In genomic region chrX:153379971-153380581, GRCh38 we compare ENCODE assay signal across 33 cellular contexts. TPM values are rescaled to one million over a fixed set of nuclear protein-coding genes. Genes with fewer than 3 reads are reported as not detected.
DNase-seq lines count a peak whose midpoint lies in the region; ATAC-seq and TF ChIP-seq lines count a peak whose summit lies in the region.
"Had no signal": no experiment of that assay in that cellular context is flagged by ENCODE, and none has a peak within 500 bp of the region (broad histone marks: within the 10 kb centered on the region; RNA-seq: fewer than 3 reads in every experiment).

No MANE protein-coding gene starts in this region.

- peaks cover 11% of the 10 kb centered on the region for H3K9me3 Mint-ChIP-seq in osteocyte (ENCODE audit: unreplicated experiment)
- H3K9me3 Mint-ChIP-seq: activated B cell treated with CpG ODN at 0.5 μM for 24 hours; activated naive CD4-positive, alpha-beta T cell treated with anti-CD3 and anti-CD28 coated beads, Interleukin-2, amount 50 U/mL, for 24 hours; activated T-helper 17 cell treated with anti-CD3 and anti-CD28 coated beads, Interleukin-2, amount 50 U/mL, for 72 hours; stimulated activated naive B cell treated with anti-CD40 and anti-IgM and Interleukin-4, amounts not matched to agents 10 μg/mL and 1 μg/mL and 100 μg/mL, for 72 hours had no signal

- no peak overlapping the region for H3K27ac Mint-ChIP-seq in osteocyte (ENCODE audit: unreplicated experiment)
- H3K27ac Mint-ChIP-seq: activated B cell treated with CpG ODN at 0.5 μM for 24 hours; activated naive CD4-positive, alpha-beta T cell treated with anti-CD3 and anti-CD28 coated beads, Interleukin-2, amount 50 U/mL, for 24 hours; activated T-helper 17 cell treated with anti-CD3 and anti-CD28 coated beads, Interleukin-2, amount 50 U/mL, for 72 hours; H9; mesothelial cell of epicardium; naive thymus-derived CD4-positive, alpha-beta T cell; stimulated activated naive B cell treated with anti-CD40 and anti-IgM and Interleukin-4, amounts not matched to agents 10 μg/mL and 1 μg/mL and 100 μg/mL, for 72 hours had no signal

- TF ChIP-seq CTCF in cardiac muscle cell (IDR thresholded peaks at IDR 0.05; ENCODE audit: low read depth, low read length) (no peak), osteocyte (IDR thresholded peaks at IDR 0.05) (no peak)

- H3K27me3 ChIP-seq in cardiac muscle cell, result no peaks in the 10 kb centered on the region
- H3K27me3 ChIP-seq: ascending aorta, uterus had no signal

- H3K4me1 ChIP-seq in cardiac muscle cell (ENCODE audit: low read depth), result no peaks in the 10 kb centered on the region
- H3K4me1 ChIP-seq: ascending aorta, Caco-2, uterus had no signal

- H3K4me3 Mint-ChIP-seq in osteocyte (ENCODE audit: unreplicated experiment), result no peak overlapping the region
- H3K4me3 Mint-ChIP-seq: activated B cell treated with CpG ODN at 0.5 μM for 24 hours; activated naive CD4-positive, alpha-beta T cell treated with anti-CD3 and anti-CD28 coated beads, Interleukin-2, amount 50 U/mL, for 24 hours; activated T-helper 17 cell treated with anti-CD3 and anti-CD28 coated beads, Interleukin-2, amount 50 U/mL, for 72 hours; H9; mesothelial cell of epicardium; naive thymus-derived CD4-positive, alpha-beta T cell; stimulated activated naive B cell treated with anti-CD40 and anti-IgM and Interleukin-4, amounts not matched to agents 10 μg/mL and 1 μg/mL and 100 μg/mL, for 72 hours had no signal

- peak overlapping the region; percentile 21 for H3K27ac ChIP-seq in cardiac muscle cell
- H3K27ac ChIP-seq: ascending aorta, BLaER1, uterus had no signal

- DNase-seq in NCI-H2171 treated with DMSO at 0.1 percent for 48 hours (lab: John Stamatoyannopoulos, UW) (peak; percentile 7), NCI-H2171 (lab: John Stamatoyannopoulos, UW) (no peak), NCI-H69 (lab: John Stamatoyannopoulos, UW) (peak; percentile 2), cardiac muscle cell (ENCODE audit: low read depth in 1 of 2, low spot score in 1 of 2) (peak in 1 of 2 donors; percentile 53), osteocyte (ENCODE audit: extremely low spot score, unreplicated experiment) (peak; percentile 66), superior temporal gyrus (ENCODE audit: extremely low spot score) (no peak)
- DNase-seq: ACHN; activated B cell treated with CpG ODN at 0.5 μM for 24 hours; activated CD4-positive, alpha-beta T cell treated with anti-CD3 and anti-CD28 coated beads, Interleukin-2, amount 50 U/mL, for 48 hours; activated CD8-positive, alpha-beta memory T cell treated with anti-CD3 and anti-CD28 coated beads, Interleukin-2, amount 50 U/mL, for 4 hours; Caco-2; central memory CD4-positive, alpha-beta T cell; H9; Kasumi-1; naive thymus-derived CD4-positive, alpha-beta T cell; NCI-H2081; NCI-H526 treated with DMSO at 0.1 percent for 48 hours; stimulated activated CD4-positive, alpha-beta T cell treated with anti-CD3 and anti-CD28 coated beads, Interleukin-12 subunit alpha, Interleukin-12 subunit beta, amount 100 ng/mL, for 4 hours; stimulated activated CD4-positive, alpha-beta T cell treated with anti-CD3 and anti-CD28 coated beads, Interleukin-4, amount 100 ng/mL, for 24 hours; stimulated activated naive B cell treated with anti-CD40 and anti-IgM and Interleukin-4, amounts not matched to agents 10 μg/mL and 1 μg/mL and 100 μg/mL, for 72 hours; T-helper 9 cell; uterus had no signal

- ATAC-seq in HG03135 (IDR thresholded peaks at IDR 0.05; ENCODE audit: unreplicated experiment) (no peak), GM18498 (IDR thresholded peaks at IDR 0.05; ENCODE audit: unreplicated experiment) (no peak)
- ATAC-seq: activated T-helper 17 cell treated with anti-CD3 and anti-CD28 coated beads, Interleukin-2, amount 50 U/mL, for 72 hours; GM12878; naive thymus-derived CD4-positive, alpha-beta T cell; stimulated activated naive B cell treated with anti-CD40 and anti-IgM and Interleukin-4, amounts not matched to agents 10 μg/mL and 1 μg/mL and 100 μg/mL, for 72 hours had no signal

- H3K36me3 ChIP-seq in cardiac muscle cell, result no peaks in the 10 kb centered on the region
- H3K36me3 ChIP-seq: ascending aorta, BLaER1, uterus had no signal

- no peaks in the 10 kb centered on the region for H3K36me3 Mint-ChIP-seq in osteocyte (ENCODE audit: unreplicated experiment)
- H3K36me3 Mint-ChIP-seq: activated naive CD4-positive, alpha-beta T cell treated with anti-CD3 and anti-CD28 coated beads, Interleukin-2, amount 50 U/mL, for 24 hours; mesothelial cell of epicardium; naive thymus-derived CD4-positive, alpha-beta T cell; stimulated activated naive B cell treated with anti-CD40 and anti-IgM and Interleukin-4, amounts not matched to agents 10 μg/mL and 1 μg/mL and 100 μg/mL, for 72 hours had no signal

- H3K9me3 ChIP-seq in cardiac muscle cell (ENCODE audit: low read depth), result no peaks in the 10 kb centered on the region
- H3K9me3 ChIP-seq: Caco-2, uterus had no signal

- H3K27me3 Mint-ChIP-seq in osteocyte (ENCODE audit: unreplicated experiment), result no peaks in the 10 kb centered on the region
- H3K27me3 Mint-ChIP-seq: activated B cell treated with CpG ODN at 0.5 μM for 24 hours; activated naive CD4-positive, alpha-beta T cell treated with anti-CD3 and anti-CD28 coated beads, Interleukin-2, amount 50 U/mL, for 24 hours; activated T-helper 17 cell treated with anti-CD3 and anti-CD28 coated beads, Interleukin-2, amount 50 U/mL, for 72 hours; naive thymus-derived CD4-positive, alpha-beta T cell; stimulated activated naive B cell treated with anti-CD40 and anti-IgM and Interleukin-4, amounts not matched to agents 10 μg/mL and 1 μg/mL and 100 μg/mL, for 72 hours had no signal

- H3K4me3 ChIP-seq in cardiac muscle cell, result no peak overlapping the region
- H3K4me3 ChIP-seq: ascending aorta, BLaER1, GM12878, uterus had no signal

- H3K4me1 Mint-ChIP-seq in osteocyte (ENCODE audit: unreplicated experiment), result no peaks in the 10 kb centered on the region
- H3K4me1 Mint-ChIP-seq: activated B cell treated with CpG ODN at 0.5 μM for 24 hours; activated naive CD4-positive, alpha-beta T cell treated with anti-CD3 and anti-CD28 coated beads, Interleukin-2, amount 50 U/mL, for 24 hours; activated T-helper 17 cell treated with anti-CD3 and anti-CD28 coated beads, Interleukin-2, amount 50 U/mL, for 72 hours; stimulated activated naive B cell treated with anti-CD40 and anti-IgM and Interleukin-4, amounts not matched to agents 10 μg/mL and 1 μg/mL and 100 μg/mL, for 72 hours had no signal

RNA-seq across cellular contexts. Expression of gene PNMA6E, which starts 21.1 kb away (rescaled TPM):
- total RNA-seq in cardiac muscle cell (0.06 TPM in 1 of 2 replicates, not detected in the other), osteocyte (not detected in 2 replicates)
- not detected in 2 replicates for polyA plus RNA-seq in cardiac muscle cell
- total RNA-seq: activated B cell treated with CpG ODN at 0.5 μM for 24 hours; activated T-helper 17 cell treated with anti-CD3 and anti-CD28 coated beads, Interleukin-2, amount 50 U/mL, for 72 hours; ascending aorta; Caco-2; Daoy; GM12878; H9; mesothelial cell of epicardium; naive thymus-derived CD4-positive, alpha-beta T cell; temporal lobe; uterus had no signal
- polyA plus RNA-seq: GM12878; naive thymus-derived CD4-positive, alpha-beta T cell had no signal

RNA-seq across cellular contexts. Expression of gene ZFP92, which starts 31.2 kb away (rescaled TPM):
- total RNA-seq in cardiac muscle cell (0.09 TPM in 1 of 2 replicates, not detected in the other), osteocyte (0.05 TPM in 2 replicates)
- polyA plus RNA-seq in cardiac muscle cell, result not detected in 2 replicates

RNA-seq across cellular contexts. Expression of gene ZNF275, which starts 46.1 kb away (rescaled TPM):
- 7.9 and 13.8 TPM in 2 replicates for total RNA-seq in cardiac muscle cell
- 3.6 and 8.8 TPM in 2 replicates for polyA plus RNA-seq in cardiac muscle cell
- 14.0 and 14.6 TPM in 2 replicates for total RNA-seq in osteocyte

RNA-seq across cellular contexts. Expression of gene PNMA6F, which starts 58.5 kb away (rescaled TPM):
- total RNA-seq in cardiac muscle cell (not detected in 2 replicates), osteocyte (not detected in 2 replicates)
- polyA plus RNA-seq in cardiac muscle cell, result not detected in 2 replicates
- total RNA-seq: activated B cell treated with CpG ODN at 0.5 μM for 24 hours; activated T-helper 17 cell treated with anti-CD3 and anti-CD28 coated beads, Interleukin-2, amount 50 U/mL, for 72 hours; ascending aorta; Caco-2; Daoy; GM12878; H9; mesothelial cell of epicardium; naive thymus-derived CD4-positive, alpha-beta T cell; omental fat pad; uterus had no signal
- polyA plus RNA-seq: GM12878; naive thymus-derived CD4-positive, alpha-beta T cell had no signal

Comparison
In these comparisons a context has a peak if more than half of its experiments do, and no peak if none do; other contexts are left out.
1. DNase-seq: peak in NCI-H2171 treated with DMSO at 0.1 percent for 48 hours (single experiment), NCI-H69 (single experiment) and osteocyte (single experiment); none in NCI-H2171 (single experiment) and superior temporal gyrus (single experiment).